In the genomic region with DNA sequence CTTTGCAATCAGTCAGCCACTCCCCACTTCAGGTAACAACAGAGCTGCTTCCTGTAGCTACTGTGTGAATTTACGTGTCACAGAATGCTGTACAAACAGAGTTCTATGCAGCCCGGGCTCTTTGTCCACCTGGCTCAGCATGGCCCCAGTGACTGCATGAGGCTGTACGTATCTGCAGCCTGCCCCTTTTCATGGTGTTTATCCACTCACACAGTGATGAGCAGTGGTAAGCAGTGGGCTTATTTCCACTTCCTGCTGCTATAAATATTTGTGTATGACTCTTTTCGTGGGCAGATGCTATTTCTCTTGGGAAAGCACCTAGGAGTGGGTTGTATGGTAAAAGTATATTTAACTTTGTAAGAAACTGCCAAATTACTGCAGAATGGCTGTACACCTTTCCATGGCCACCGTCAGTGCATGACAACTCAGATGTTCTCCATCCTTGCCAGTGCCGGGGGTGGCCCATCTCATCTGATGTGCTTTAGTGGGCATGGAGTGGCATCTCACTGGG, we compare ENCODE assay signal across 8 cellular contexts. TPM values are rescaled to one million over a fixed set of nuclear protein-coding genes. Genes with fewer than 3 reads are reported as not detected.
DNase-seq lines count a peak whose midpoint lies in the region; ATAC-seq, FAIRE-seq and TF ChIP-seq lines count a peak whose summit lies in the region.

No MANE protein-coding gene starts in this region.

- peaks cover 0 to 16% of the 10 kb centered on the region in 2 experiments; a peak in 4 of 5 replicates for H3K4me1 ChIP-seq in K562 (replicated peaks in 1 of 2; ENCODE audit: control insufficient read depth in 2 of 2, insufficient read depth in 2 of 2, low read length in 2 of 2)

- H3K27me3 ChIP-seq in K562 (ENCODE audit: control insufficient read depth in 2 of 2, insufficient read depth in 2 of 2, low read length in 2 of 2) = no peaks in the 10 kb centered on the region

- H4K20me1 ChIP-seq in K562 (replicated peaks; ENCODE audit: control insufficient read depth, insufficient read depth, low read length) = 0 out of 2 replicates have a peak, but pooled peaks cover 6% of the 10 kb centered on the region

- ATAC-seq in GM19463 (IDR thresholded peaks at IDR 0.05; ENCODE audit: unreplicated experiment) (peak; percentile 69), K562 (peak; percentile 55)

- WGBS in K562 (ENCODE audit: insufficient coverage, low coverage, missing lambda C conversion rate) = 46% methylated on average over 6 of the region's 6 CpGs

- H3K79me2 ChIP-seq in K562 (ENCODE audit: control insufficient read depth, insufficient read depth, low read length) = peaks cover 32% of the 10 kb centered on the region

- H2AFZ ChIP-seq in K562 (ENCODE audit: low read depth, low read length) = no peak overlapping the region

- DNase-seq in NCI-H510A treated with DMSO at 0.1 percent for 48 hours (lab: John Stamatoyannopoulos, UW) (peak; percentile 11), K562 (ENCODE audit: extremely low read depth in 1 of 4, low spot score in 3 of 4) (no peak), DMS 273 treated with DMSO at 0.1 percent for 48 hours (lab: John Stamatoyannopoulos, UW) (no peak), DMS79 (lab: John Stamatoyannopoulos, UW) (no peak), HPDE6-E6E7 (ENCODE audit: extremely low spot score) (no peak), activated gamma-delta T cell (lab: John Stamatoyannopoulos, UW) (no peak)
- DNase-seq in stimulated activated CD4-positive, alpha-beta T cell treated with anti-CD3 and anti-CD28 coated beads, Interleukin-2, amount 100 ng/mL, for 24 hours = peak; percentile 40 to 69

- BruUV-seq in K562 (replicated peaks; lab: Mats Ljungman, UMichigan) = no TSS peak

- no peak for TF ChIP-seq POLR2A in K562 (conservative IDR thresholded peaks at IDR 0.05)

- peak; percentile 19 for FAIRE-seq in K562 (lab: Jason Lieb, UNC)

- in situ Hi-C loops in K562 (cut with MboI) = no loop called here

- no peak overlapping the region for H3K27ac ChIP-seq in K562 (ENCODE audit: extremely low read depth, low read depth, low read length)

- H3K4me2 ChIP-seq in K562 (ENCODE audit: insufficient read depth, low read length) = no peak overlapping the region

- intact Hi-C loops in K562 (cut with micrococcal nuclease) = no loop called here

- TF ChIP-seq RAD21 in K562 (CRISPR knock-in tag; conservative IDR thresholded peaks at IDR 0.05 in 1 of 2, IDR thresholded peaks at IDR 0.05 in 1 of 2) = no peak

- no peaks in the 10 kb centered on the region; the same call in 1 of the 2 replicates for H3K9me3 ChIP-seq in K562 (replicated peaks; ENCODE audit: control insufficient read depth, insufficient read depth, low read depth, low read length)

- H3K9ac ChIP-seq in K562 (ENCODE audit: insufficient read depth in 1 of 2, low read depth in 2 of 2, low read length in 2 of 2) = no peak overlapping the region

- no peak for TF ChIP-seq EP300 in K562 (IDR thresholded peaks at IDR 0.05; ENCODE audit: low read length)

- no peaks in the 10 kb centered on the region; the same call in 2 of the 3 replicates for H3K36me3 ChIP-seq in K562 (ENCODE audit: control insufficient read depth, insufficient read depth, low read length)

- POLR2A ChIA-PET in K562 (lab: Yijun Ruan, JAX) = interaction anchor here (1.4 kb wide), 1 partner anchor 10 kb away, joined by 3 read pairs; no protein-coding TSS in a partner anchor

- no peak overlapping the region for H3K4me3 ChIP-seq in K562

- TF ChIP-seq CTCF in K562 (IDR thresholded peaks at IDR 0.05 in 2 of 3, conservative IDR thresholded peaks at IDR 0.05 in 1 of 3; ENCODE audit: insufficient read depth in 2 of 3, low read depth in 1 of 3, low read length in 3 of 3) = no peak

- peaks cover 6% of the 10 kb centered on the region for H3K9me1 ChIP-seq in K562 (ENCODE audit: control insufficient read depth, insufficient read depth, low read length)

- CTCF ChIA-PET in K562 (lab: Yijun Ruan, JAX; ENCODE audit: low intra/inter-chr PET ratio) = no interaction called here

TF ChIP-seq in K562, 482 proteins besides CTCF, POLR2A, EP300 and RAD21:
- TF ChIP-seq LCOR (CRISPR knock-in tag; IDR thresholded peaks at IDR 0.05) = no peak

RNA-seq across cellular contexts. Expression of a gene that starts 43.3 kb away (rescaled TPM):
- total RNA-seq in K562 (2011; cell fraction: chromatin; rRNA removed; ENCODE audit: low replicate concordance) = 153 and 334 TPM in 2 replicates
- total RNA-seq in K562 (2011; cell fraction: nucleolus; rRNA removed) = 281 and 292 TPM in 2 replicates
- total RNA-seq in K562 (2011; cell fraction: nucleoplasm; rRNA removed) = 180 and 211 TPM in 2 replicates
- total RNA-seq in K562 (2014; rRNA removed) (29.5 and 33.6 TPM in 2 replicates), K562 (2014; rRNA removed; fragmentation: Illumina TruSeq; extraction: Trizol) (29.7 and 32.2 TPM in 2 replicates), K562 (2015; rRNA removed; fragmentation: Illumina TruSeq; extraction: Trizol) (26.1 and 28.1 TPM in 2 replicates), K562 (2021) (77.7 and 92.3 TPM in 2 replicates)
- polyA plus RNA-seq in K562 (2011; rRNA removed) (133 TPM in 2 replicates), K562 (2014; fragmentation: Illumina TruSeq; extraction: Trizol) (68.2 and 86.9 TPM in 2 replicates), K562 (2014; fragmentation: Nextera tagmentation; extraction: Ambion mirVana) (10 to 100 TPM; 10.2 to 11.5 TPM), K562 (2014; rRNA removed) (80.9 and 87.6 TPM in 2 replicates)
- 96.6 and 154 TPM in 2 replicates for polyA plus RNA-seq in K562 (2011; cell fraction: cytosol; rRNA removed)
- 301 and 457 TPM in 2 replicates for polyA plus RNA-seq in K562 (2011; cell fraction: nucleus; rRNA removed)
- polyA plus RNA-seq in K562 (2012) = 69.0 and 89.1 TPM in 2 replicates
- 48.1 and 73.1 TPM in 2 replicates for polyA minus RNA-seq in K562 (2011; rRNA and poly(A)+ RNA removed)
- 38.3 and 45.9 TPM in 2 replicates for polyA minus RNA-seq in K562 (2011; cell fraction: cytosol; rRNA and poly(A)+ RNA removed)
- 87.9 and 158 TPM in 2 replicates for polyA minus RNA-seq in K562 (2011; cell fraction: nucleus; rRNA and poly(A)+ RNA removed)

Comparison
In these comparisons a context has a peak if more than half of its experiments do, and no peak if none do; other contexts are left out.
1. DNase-seq: peak in NCI-H510A treated with DMSO at 0.1 percent for 48 hours (single experiment) and stimulated activated CD4-positive, alpha-beta T cell treated with anti-CD3 and anti-CD28 coated beads, Interleukin-2, amount 100 ng/mL, for 24 hours (2 of 2); none in K562 (0 of 4), DMS 273 treated with DMSO at 0.1 percent for 48 hours (single experiment), DMS79 (single experiment), HPDE6-E6E7 (single experiment) and activated gamma-delta T cell (single experiment).